1 cellular context compared by ENCODE assay signal in the genomic region with DNA sequence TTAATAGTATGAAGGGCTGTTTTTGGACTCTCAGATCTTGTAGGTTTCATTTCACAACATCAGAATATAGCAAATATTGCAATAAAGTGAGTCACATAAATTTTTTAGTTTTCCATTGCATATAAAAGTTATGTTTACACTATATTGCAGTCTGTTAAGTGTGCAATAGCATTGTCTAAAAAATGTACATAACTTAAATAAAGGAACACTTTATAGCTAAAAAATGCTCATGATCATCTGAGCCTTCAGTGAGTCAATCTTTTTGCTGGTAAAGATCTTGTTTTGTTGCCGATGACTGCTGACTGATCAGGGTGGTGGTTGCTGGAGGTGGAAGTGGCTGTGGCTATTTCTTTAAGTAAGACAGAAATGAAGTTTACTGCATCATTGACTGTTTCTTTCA.
TF ChIP-seq lines count a peak whose summit lies in the region.

No MANE protein-coding gene starts in this region.

TF ChIP-seq in IMR-90, 13 proteins besides CTCF, POLR2A, EP300 and RAD21:
- no peak for TF ChIP-seq RCOR1 (IDR thresholded peaks at IDR 0.05; ENCODE audit: insufficient replicate concordance, low read length)
- TF ChIP-seq SMC3 (IDR thresholded peaks at IDR 0.05; ENCODE audit: low read depth, low read length) = no peak
- no peak for TF ChIP-seq CHD1 (IDR thresholded peaks at IDR 0.05; ENCODE audit: low read depth, low read length)
- TF ChIP-seq, protein P1, sequence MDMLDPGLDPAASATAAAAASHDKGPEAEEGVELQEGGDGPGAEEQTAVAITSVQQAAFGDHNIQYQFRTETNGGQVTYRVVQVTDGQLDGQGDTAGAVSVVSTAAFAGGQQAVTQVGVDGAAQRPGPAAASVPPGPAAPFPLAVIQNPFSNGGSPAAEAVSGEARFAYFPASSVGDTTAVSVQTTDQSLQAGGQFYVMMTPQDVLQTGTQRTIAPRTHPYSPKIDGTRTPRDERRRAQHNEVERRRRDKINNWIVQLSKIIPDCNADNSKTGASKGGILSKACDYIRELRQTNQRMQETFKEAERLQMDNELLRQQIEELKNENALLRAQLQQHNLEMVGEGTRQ (IDR thresholded peaks at IDR 0.05; ENCODE audit: low read depth, low read length) = no peak
TF ChIP-seq in IMR-90: peak in this region for 0.
